Comparison of ENCODE assay signal across 15 cellular contexts in genomic region chr4:1296324-1297022, GRCh38. TPM values are rescaled to one million over a fixed set of nuclear protein-coding genes. Genes with fewer than 3 reads are reported as not detected.
DNase-seq lines count a peak whose midpoint lies in the region; ATAC-seq and TF ChIP-seq lines count a peak whose summit lies in the region.
"Had no signal": no experiment of that assay in that cellular context is flagged by ENCODE, and none has a peak within 500 bp of the region (broad histone marks: within the 10 kb centered on the region; RNA-seq: fewer than 3 reads in every experiment).

No MANE protein-coding gene starts in this region.

- H3K4me2 ChIP-seq in Karpas-422 (ENCODE audit: low read depth, low read length, poor library complexity, severe bottlenecking): no peak overlapping the region

- H3K27ac ChIP-seq in Karpas-422 (ENCODE audit: low read length): no peak overlapping the region
- H3K27ac ChIP-seq: Peyer's patch, upper lobe of left lung had no signal

- peaks cover 52% of the 10 kb centered on the region for H3K36me3 Mint-ChIP-seq in effector memory CD8-positive, alpha-beta T cell (ENCODE audit: insufficient read depth)
- no peaks in the 10 kb centered on the region for H3K36me3 Mint-ChIP-seq in natural killer cell

- peak overlapping the region; percentile 72 to 98 for H3K27ac Mint-ChIP-seq in effector memory CD8-positive, alpha-beta T cell
- peak overlapping the region; percentile 26 to 48 for H3K27ac Mint-ChIP-seq in natural killer cell

- peaks cover 26% of the 10 kb centered on the region for H3K4me1 ChIP-seq in Karpas-422 (ENCODE audit: low read length)

- H3K4me3 Mint-ChIP-seq in effector memory CD8-positive, alpha-beta T cell: peak overlapping the region; percentile 38 to 71
- no peak overlapping the region for H3K4me3 Mint-ChIP-seq in natural killer cell

- no peaks in the 10 kb centered on the region for H3K9me3 Mint-ChIP-seq in effector memory CD8-positive, alpha-beta T cell
- no peaks in the 10 kb centered on the region for H3K9me3 Mint-ChIP-seq in natural killer cell

- H2AFZ ChIP-seq in Karpas-422 (ENCODE audit: low read length): no peak overlapping the region

- H3K27me3 Mint-ChIP-seq in effector memory CD8-positive, alpha-beta T cell: no peaks in the 10 kb centered on the region
- H3K27me3 Mint-ChIP-seq in natural killer cell (ENCODE audit: low read depth in 2 of 2): no peaks in the 10 kb centered on the region

- ATAC-seq in effector memory CD8-positive, alpha-beta T cell (replicated peaks): no peak
- ATAC-seq in natural killer cell (no peak), GM21529 (IDR thresholded peaks at IDR 0.05; ENCODE audit: unreplicated experiment) (no peak), GM21723 (IDR thresholded peaks at IDR 0.05; ENCODE audit: unreplicated experiment) (no peak)

- DNase-seq in 8988T (peak; percentile 20), H7 (peak; percentile 35), natural killer cell (no peak), Karpas-422 (no peak), hippocampal formation (lab: John Stamatoyannopoulos, UW) (no peak)
- no peak for DNase-seq in effector memory CD8-positive, alpha-beta T cell
- DNase-seq: cerebellar nuclear complex; GDM1; NCI-H2029; NCI-H774; stimulated activated CD4-positive, alpha-beta T cell treated with anti-CD3 and anti-CD28 coated beads, Interleukin-2, amount 100 ng/mL, for 48 hours had no signal

- H3K4me1 Mint-ChIP-seq in effector memory CD8-positive, alpha-beta T cell (ENCODE audit: low read depth in 2 of 2): peaks cover 60 to 66% of the 10 kb centered on the region in 2 donors
- H3K4me1 Mint-ChIP-seq in natural killer cell: peaks cover 46 to 78% of the 10 kb centered on the region in 2 donors

- H3K27me3 ChIP-seq in H7 (ENCODE audit: control insufficient read depth, insufficient read depth, low read length): no peaks in the 10 kb centered on the region
- no peaks in the 10 kb centered on the region for H3K27me3 ChIP-seq in Karpas-422 (ENCODE audit: low read length)
- H3K27me3 ChIP-seq: Peyer's patch, upper lobe of left lung had no signal

- H3K9me3 ChIP-seq in Karpas-422 (ENCODE audit: low read length): no peaks in the 10 kb centered on the region
- H3K9me3 ChIP-seq: Peyer's patch, upper lobe of left lung had no signal

- H4K20me1 ChIP-seq in Karpas-422 (ENCODE audit: insufficient read depth, low read depth, low read length): peaks cover 39% of the 10 kb centered on the region

- H3K4me3 ChIP-seq in H7 (ENCODE audit: insufficient read depth, low read depth, low read length): no peak overlapping the region
- no peak overlapping the region for H3K4me3 ChIP-seq in Karpas-422 (ENCODE audit: low read length)
- H3K4me3 ChIP-seq: Peyer's patch, upper lobe of left lung had no signal

- TF ChIP-seq CTCF in natural killer cell (IDR thresholded peaks at IDR 0.05): no peak

- no peaks in the 10 kb centered on the region for H3K9me2 ChIP-seq in Karpas-422 (replicated peaks; ENCODE audit: insufficient read depth, low read length)

- peaks cover 90% of the 10 kb centered on the region for H3K79me2 ChIP-seq in Karpas-422 (ENCODE audit: low read length)

- no peak overlapping the region for H3K9ac ChIP-seq in Karpas-422 (ENCODE audit: low read length)

- intact Hi-C loops in natural killer cell (cut with micrococcal nuclease): no loop called here

- H3K36me3 ChIP-seq in H7 (replicated peaks; ENCODE audit: control insufficient read depth, insufficient read depth, low read length): peaks cover 2% of the 10 kb centered on the region
- peaks cover 12% of the 10 kb centered on the region for H3K36me3 ChIP-seq in Karpas-422 (ENCODE audit: insufficient read depth, low read length)

RNA-seq across cellular contexts. Expression of gene MAEA, which starts 6.8 kb away (rescaled TPM):
- 65.4 and 80.6 TPM in 2 replicates for total RNA-seq in H7 (2014; rRNA removed; shearing (Covaris generic))
- total RNA-seq in natural killer cell: 10 to 100 TPM; 63.5 to 89.2 (median 64.0) TPM
- 31.3 and 54.0 TPM in 2 replicates for total RNA-seq in Karpas-422 (2014; rRNA removed; shearing (Covaris generic); ENCODE audit: low replicate concordance)

RNA-seq across cellular contexts. Expression of gene CTBP1, which starts 47.5 kb away (rescaled TPM):
- total RNA-seq in H7 (2014; rRNA removed; shearing (Covaris generic)): 267 and 360 TPM in 2 replicates
- total RNA-seq in natural killer cell: 100 to 1,000 TPM; 384 to 388 (median 388) TPM
- total RNA-seq in Karpas-422 (2014; rRNA removed; shearing (Covaris generic); ENCODE audit: low replicate concordance): 86.9 and 184 TPM in 2 replicates

RNA-seq across cellular contexts. Expression of gene UVSSA, which starts 50.5 kb away (rescaled TPM):
- total RNA-seq in H7 (2014; rRNA removed; shearing (Covaris generic)): 12.6 and 16.1 TPM in 2 replicates
- total RNA-seq in natural killer cell: 10 to 100 TPM; 48.0 to 59.4 (median 56.4) TPM
- 12.4 and 16.2 TPM in 2 replicates for total RNA-seq in Karpas-422 (2014; rRNA removed; shearing (Covaris generic); ENCODE audit: low replicate concordance)

Comparison
In these comparisons a context has a peak if more than half of its experiments do, and no peak if none do; other contexts are left out.
1. DNase-seq: peak in 8988T (single experiment) and H7 (single experiment); none in effector memory CD8-positive, alpha-beta T cell (0 of 3), natural killer cell (single experiment), Karpas-422 (single experiment) and hippocampal formation (0 of 2).